In the genomic region with DNA sequence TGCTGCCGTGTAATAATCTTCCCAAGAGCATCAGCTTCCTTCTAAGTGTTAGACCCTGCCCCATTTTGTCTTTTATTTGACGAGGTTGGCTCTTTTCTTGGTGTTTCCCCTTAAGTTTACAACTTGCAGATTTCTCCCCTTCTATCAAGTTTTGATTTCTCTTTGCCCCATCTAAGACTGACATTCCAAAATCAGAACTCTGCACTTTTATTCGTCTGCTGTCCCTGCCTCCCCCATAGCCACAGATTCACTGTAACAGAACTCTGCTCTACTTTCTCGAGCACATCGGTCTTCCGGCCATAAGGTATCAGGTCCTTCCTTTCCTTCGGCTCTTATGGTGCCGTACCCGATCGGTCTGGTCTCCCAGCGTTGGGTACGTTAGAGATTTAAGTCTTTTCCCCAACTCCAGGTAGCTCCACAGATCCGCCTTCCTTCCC, we compare ENCODE assay signal across 8 cellular contexts. TPM values are rescaled to one million over a fixed set of nuclear protein-coding genes. Genes with fewer than 3 reads are reported as not detected.
DNase-seq lines count a peak whose midpoint lies in the region; ATAC-seq and TF ChIP-seq lines count a peak whose summit lies in the region.

No MANE protein-coding gene starts in this region.

- POLR2A ChIA-PET in activated CD4-positive, alpha-beta T cell treated with anti-CD3 and anti-CD28 coated beads for 36 hours (lab: Charles Lee): interaction anchor here (0.5 to 1.2 kb wide), 3 partner anchors 8 to 64 kb away, joined by 3 to 6 read pairs (median 4); no protein-coding TSS in a partner anchor
- POLR2A ChIA-PET in activated CD4-positive, alpha-beta memory T cell treated with anti-CD3 and anti-CD28 coated beads for 36 hours (lab: Charles Lee): interaction anchor here (1.0 to 1.4 kb wide), 4 partner anchors 8 to 312 kb away, joined by 3 to 5 read pairs (median 4); no protein-coding TSS in a partner anchor
- POLR2A ChIA-PET in GM10248 (lab: Yijun Ruan, JAX): no interaction called here

- WGBS in psoas muscle, 3 donors: 0% methylated on average over 13 of the region's 13 CpGs

- TF ChIP-seq CTCF in glutamatergic neuron (IDR thresholded peaks at IDR 0.05; ENCODE audit: partially characterized antibody, unreplicated experiment) (no peak), psoas muscle (IDR thresholded peaks at IDR 0.05) (no peak), GM10248 (IDR thresholded peaks at IDR 0.05; ENCODE audit: control extremely low read depth, extremely low read depth, low read depth, missing control alignments) (no peak)

- H3K4me1 Mint-ChIP-seq in activated CD4-positive, alpha-beta T cell treated with anti-CD3 and anti-CD28 coated beads for 36 hours: peaks cover 27% of the 10 kb centered on the region
- H3K4me1 Mint-ChIP-seq in activated CD4-positive, alpha-beta memory T cell treated with anti-CD3 and anti-CD28 coated beads for 36 hours (ENCODE audit: low read depth): peaks cover 31% of the 10 kb centered on the region
- peaks cover 17% of the 10 kb centered on the region for H3K4me1 Mint-ChIP-seq in glutamatergic neuron (ENCODE audit: low read depth, unreplicated experiment)

- no peak for DNase-seq in activated CD4-positive, alpha-beta T cell treated with anti-CD3 and anti-CD28 coated beads for 36 hours
- no peak for DNase-seq in activated CD4-positive, alpha-beta T cell treated with anti-CD3 and anti-CD28 coated beads for 4 hours
- DNase-seq in activated CD4-positive, alpha-beta memory T cell treated with anti-CD3 and anti-CD28 coated beads for 36 hours: no peak
- DNase-seq in glutamatergic neuron (no peak), psoas muscle (no peak), NCI-H226 (no peak), GM10248 (ENCODE audit: extremely low spot score) (no peak)

- H3K4me3 Mint-ChIP-seq in activated CD4-positive, alpha-beta T cell treated with anti-CD3 and anti-CD28 coated beads for 36 hours: peak overlapping the region; percentile 95
- peak overlapping the region; percentile 100 for H3K4me3 Mint-ChIP-seq in activated CD4-positive, alpha-beta memory T cell treated with anti-CD3 and anti-CD28 coated beads for 36 hours
- H3K4me3 Mint-ChIP-seq in glutamatergic neuron (ENCODE audit: unreplicated experiment): peak overlapping the region; percentile 100

- H3K4me3 ChIP-seq in psoas muscle: peak overlapping the region; percentile 70

- peaks cover 4% of the 10 kb centered on the region for H3K36me3 Mint-ChIP-seq in activated CD4-positive, alpha-beta T cell treated with anti-CD3 and anti-CD28 coated beads for 36 hours (ENCODE audit: low read depth)
- H3K36me3 Mint-ChIP-seq in activated CD4-positive, alpha-beta memory T cell treated with anti-CD3 and anti-CD28 coated beads for 36 hours: peaks cover 9% of the 10 kb centered on the region
- no peaks in the 10 kb centered on the region for H3K36me3 Mint-ChIP-seq in glutamatergic neuron (ENCODE audit: unreplicated experiment)

- H3K36me3 ChIP-seq in psoas muscle (ENCODE audit: insufficient read depth in 1 of 2, low read depth in 1 of 2): no peaks in the 10 kb centered on the region

- H3K4me1 ChIP-seq in psoas muscle: peaks cover 20% of the 10 kb centered on the region

- H3K27ac Mint-ChIP-seq in activated CD4-positive, alpha-beta T cell treated with anti-CD3 and anti-CD28 coated beads for 36 hours: peak overlapping the region; percentile 99
- H3K27ac Mint-ChIP-seq in activated CD4-positive, alpha-beta memory T cell treated with anti-CD3 and anti-CD28 coated beads for 36 hours: peak overlapping the region; percentile 97
- peak overlapping the region; percentile 98 for H3K27ac Mint-ChIP-seq in glutamatergic neuron (ENCODE audit: unreplicated experiment)

- no peaks in the 10 kb centered on the region for H3K27me3 Mint-ChIP-seq in activated CD4-positive, alpha-beta T cell treated with anti-CD3 and anti-CD28 coated beads for 36 hours
- no peaks in the 10 kb centered on the region for H3K27me3 Mint-ChIP-seq in activated CD4-positive, alpha-beta memory T cell treated with anti-CD3 and anti-CD28 coated beads for 36 hours
- peaks cover 6% of the 10 kb centered on the region for H3K27me3 Mint-ChIP-seq in glutamatergic neuron (ENCODE audit: unreplicated experiment)

- ATAC-seq in activated CD4-positive, alpha-beta T cell treated with anti-CD3 and anti-CD28 coated beads for 36 hours: no peak
- ATAC-seq in HG03103 (IDR thresholded peaks at IDR 0.05; ENCODE audit: low read depth, unreplicated experiment) (peak; percentile 8), psoas muscle (peak; percentile 1 to 46 (median 14))

- no peaks in the 10 kb centered on the region for H3K9me3 ChIP-seq in psoas muscle

- intact Hi-C loops in activated CD4-positive, alpha-beta T cell treated with anti-CD3 and anti-CD28 coated beads for 36 hours (cut with DNase I, micrococcal nuclease): loop anchor here (1.0 to 10.0 kb wide), 8 partner anchors 7 to 871 kb away; partner anchors contain the start of genes ADIPOR2 (in 1 of the 2), FOXM1 (in 1 of the 2), ITFG2 (in 1 of the 2) and RHNO1 (in 1 of the 2)
- intact Hi-C loops in activated CD4-positive, alpha-beta memory T cell treated with anti-CD3 and anti-CD28 coated beads for 36 hours (cut with micrococcal nuclease): loop anchor here (1.0 kb wide), 2 partner anchors 9 to 32 kb away; no protein-coding TSS in a partner anchor
- intact Hi-C loops in psoas muscle (cut with DNase I): no loop called here

- peak overlapping the region; percentile 81 for H3K27ac ChIP-seq in psoas muscle

- CTCF ChIA-PET in activated CD4-positive, alpha-beta T cell treated with anti-CD3 and anti-CD28 coated beads for 36 hours (lab: Charles Lee): interaction anchor here (0.5 to 1.0 kb wide), 4 partner anchors 46 to 643 kb away, joined by 3 to 4 read pairs (median 4); no protein-coding TSS in a partner anchor
- CTCF ChIA-PET in activated CD4-positive, alpha-beta memory T cell treated with anti-CD3 and anti-CD28 coated beads for 36 hours (lab: Charles Lee): interaction anchor here (0.7 to 1.6 kb wide), 2 partner anchors 64 to 331 kb away, joined by 3 to 10 read pairs; no protein-coding TSS in a partner anchor
- CTCF ChIA-PET in GM10248 (lab: Yijun Ruan, JAX): interaction anchor here (1.4 to 1.5 kb wide), 2 partner anchors 12 to 32 kb away, joined by 3 to 5 read pairs; no protein-coding TSS in a partner anchor

- H3K27me3 ChIP-seq in psoas muscle (ENCODE audit: insufficient read depth in 3 of 3, low read length in 2 of 3): peaks cover 0 to under 1% (median 0%) of the 10 kb centered on the region in 3 donors

- no peaks in the 10 kb centered on the region for H3K9me3 Mint-ChIP-seq in activated CD4-positive, alpha-beta T cell treated with anti-CD3 and anti-CD28 coated beads for 36 hours (ENCODE audit: low read depth)
- no peaks in the 10 kb centered on the region for H3K9me3 Mint-ChIP-seq in activated CD4-positive, alpha-beta memory T cell treated with anti-CD3 and anti-CD28 coated beads for 36 hours
- peaks cover 5% of the 10 kb centered on the region for H3K9me3 Mint-ChIP-seq in glutamatergic neuron (ENCODE audit: unreplicated experiment)

RNA-seq across cellular contexts. Expression of gene DCP1B, which starts 0.6 kb away (rescaled TPM):
- total RNA-seq in activated CD4-positive, alpha-beta T cell treated with anti-CD3 and anti-CD28 coated beads for 36 hours: 10 to 100 TPM; 14.5 to 16.1 TPM
- total RNA-seq in activated CD4-positive, alpha-beta memory T cell treated with anti-CD3 and anti-CD28 coated beads for 36 hours: 10 to 100 TPM; 13.1 to 13.4 TPM
- total RNA-seq in glutamatergic neuron (ENCODE audit: unreplicated experiment) (14.2 TPM), psoas muscle (10 to 100 TPM in 1 of 4 donors, 1 to 10 TPM in 3; 8.7 to 13.8 (median 9.9) TPM)
- polyA plus RNA-seq in psoas muscle: 10 to 100 TPM in 1 of 3 donors, 1 to 10 TPM in 2; 1.7 to 13.0 (median 8.4) TPM

RNA-seq across cellular contexts. Expression of gene CACNA1C, which starts 49.1 kb away (rescaled TPM):
- total RNA-seq in activated CD4-positive, alpha-beta T cell treated with anti-CD3 and anti-CD28 coated beads for 36 hours: under 1 TPM; 0.11 TPM
- under 1 TPM; 0.07 to 0.12 TPM for total RNA-seq in activated CD4-positive, alpha-beta memory T cell treated with anti-CD3 and anti-CD28 coated beads for 36 hours
- total RNA-seq in glutamatergic neuron (ENCODE audit: unreplicated experiment) (11.0 TPM), psoas muscle (1 to 10 TPM in 3 of 4 donors, under 1 TPM in 1; 0.95 to 2.9 (median 1.3) TPM)
- under 1 TPM; 0.26 to 0.48 (median 0.46) TPM for polyA plus RNA-seq in psoas muscle

Comparison
In these comparisons a context has a peak if more than half of its experiments do, and no peak if none do; other contexts are left out.
1. intact Hi-C loops: an anchor here in activated CD4-positive, alpha-beta T cell treated with anti-CD3 and anti-CD28 coated beads for 36 hours (1.0 to 10.0 kb wide) and activated CD4-positive, alpha-beta memory T cell treated with anti-CD3 and anti-CD28 coated beads for 36 hours (1.0 kb wide); none called in psoas muscle.